24 cellular contexts compared by ENCODE assay signal in the genomic region with DNA sequence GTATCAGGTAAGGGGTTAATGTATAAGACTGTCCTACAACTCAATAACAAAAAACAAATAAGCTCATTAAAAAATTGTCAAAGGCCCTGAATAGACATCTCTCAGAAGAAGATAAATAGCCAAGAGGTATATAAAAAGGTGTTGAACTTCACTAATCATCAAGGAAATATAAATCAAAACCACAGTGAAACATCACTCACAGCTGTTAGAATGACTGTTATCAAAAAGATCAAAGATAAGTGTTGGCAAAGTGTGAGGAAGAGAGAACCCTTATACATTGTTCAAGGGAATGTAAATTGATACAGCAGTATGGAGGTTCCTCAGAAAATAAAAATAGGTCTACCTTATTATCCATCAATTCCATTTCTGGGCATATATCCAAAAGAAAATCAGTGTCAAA.
DNase-seq lines count a peak whose midpoint lies in the region; FAIRE-seq and TF ChIP-seq lines count a peak whose summit lies in the region.
"Had no signal": no experiment of that assay in that cellular context is flagged by ENCODE, and none has a peak within 500 bp of the region (broad histone marks: within the 10 kb centered on the region; RNA-seq: fewer than 3 reads in every experiment).

No MANE protein-coding gene starts in this region.

- H3K9ac ChIP-seq in astrocyte (ENCODE audit: low read length): no peak overlapping the region
- H3K9ac ChIP-seq: BLaER1 treated with 17β-estradiol and CSF1 and Interleukin-3, amounts not matched to agents 10 nM and 100 nM had no signal

- H3K4me3 Mint-ChIP-seq in astrocyte (ENCODE audit: unreplicated experiment) (no peak overlapping the region), mesothelial cell of epicardium (no peak overlapping the region)
- H3K4me3 Mint-ChIP-seq: CD14-positive monocyte; CD4-positive, alpha-beta T cell; CD8-positive, alpha-beta memory T cell had no signal

- H3K4me1 Mint-ChIP-seq in astrocyte (ENCODE audit: low read depth, unreplicated experiment) (peaks cover 35% of the 10 kb centered on the region), mesothelial cell of epicardium (peaks cover 44% of the 10 kb centered on the region)
- H3K4me1 Mint-ChIP-seq: CD14-positive monocyte had no signal

- no peak overlapping the region for H3K27ac ChIP-seq in astrocyte (ENCODE audit: low read depth, low read length)
- H3K27ac ChIP-seq: A549; BLaER1 treated with 17β-estradiol and CSF1 and Interleukin-3, amounts not matched to agents 10 nM and 100 nM had no signal

- H3K27ac Mint-ChIP-seq in astrocyte (ENCODE audit: unreplicated experiment) (peak overlapping the region; percentile 20), mesothelial cell of epicardium (peak overlapping the region; percentile 76)
- H3K27ac Mint-ChIP-seq: CD4-positive, alpha-beta T cell; CD8-positive, alpha-beta memory T cell had no signal

- H2AFZ ChIP-seq in astrocyte (ENCODE audit: low read depth, low read length): no peak overlapping the region

- H4K20me1 ChIP-seq in astrocyte (ENCODE audit: insufficient read depth, low read length): no peaks in the 10 kb centered on the region
- H4K20me1 ChIP-seq: BLaER1 treated with 17β-estradiol and CSF1 and Interleukin-3, amounts not matched to agents 10 nM and 100 nM had no signal

- H3K36me3 ChIP-seq in astrocyte (ENCODE audit: insufficient read depth, low read length): no peaks in the 10 kb centered on the region
- H3K36me3 ChIP-seq: BE2C had no signal

- H3K4me1 ChIP-seq in astrocyte (ENCODE audit: insufficient read depth, low read length): peaks cover 15% of the 10 kb centered on the region
- H3K4me1 ChIP-seq: A549, BE2C had no signal

- TF ChIP-seq POLR2A in GM12891 (IDR thresholded peaks at IDR 0.05; ENCODE audit: low read depth, low read length): no peak

- no peaks in the 10 kb centered on the region for H3K79me2 ChIP-seq in astrocyte (ENCODE audit: insufficient read depth, low read length)

- no peak overlapping the region for H3K4me2 ChIP-seq in astrocyte (ENCODE audit: low read length)
- H3K4me2 ChIP-seq: A549; BLaER1 treated with 17β-estradiol and CSF1 and Interleukin-3, amounts not matched to agents 10 nM and 100 nM had no signal

- no peak for TF ChIP-seq CTCF in astrocyte (IDR thresholded peaks at IDR 0.05; ENCODE audit: insufficient read depth, low read depth, low read length)
- TF ChIP-seq CTCF in mesothelial cell of epicardium (IDR thresholded peaks at IDR 0.05; ENCODE audit: unreplicated experiment): no peak

- H3K27me3 ChIP-seq in astrocyte (ENCODE audit: insufficient read depth, low read length): no peaks in the 10 kb centered on the region
- H3K27me3 ChIP-seq: BE2C; BLaER1 treated with 17β-estradiol and CSF1 and Interleukin-3, amounts not matched to agents 10 nM and 100 nM had no signal

- H3K27me3 Mint-ChIP-seq in astrocyte (ENCODE audit: low read depth, unreplicated experiment) (no peaks in the 10 kb centered on the region), mesothelial cell of epicardium (ENCODE audit: low read depth) (no peaks in the 10 kb centered on the region)
- H3K27me3 Mint-ChIP-seq: CD4-positive, alpha-beta T cell; CD8-positive, alpha-beta memory T cell had no signal

- no peak for DNase-seq in GM19239 (ENCODE audit: insufficient read length, low spot score)
- peak; percentile 58 for DNase-seq in Jurkat, Clone E6-1 (ENCODE audit: low read depth, low spot score)
- DNase-seq in astrocyte (ENCODE audit: low read depth): no peak
- DNase-seq in mesothelial cell of epicardium (ENCODE audit: low spot score in 2 of 2, unreplicated experiment in 2 of 2): no peak
- DNase-seq in DMS53 treated with DMSO at 0.1 percent for 48 hours (lab: John Stamatoyannopoulos, UW; ENCODE audit: unreplicated experiment): no peak
- DNase-seq in amniotic stem cell (lab: John Stamatoyannopoulos, UW): no peak
- DNase-seq in GM12891 (ENCODE audit: insufficient read length, low spot score): no peak
- DNase-seq: 8988T; ACHN; AML-193; BE2C; CD4-positive, alpha-beta T cell; CD8-positive, alpha-beta memory T cell; DMS 273 treated with DMSO at 0.1 percent for 48 hours; DMS79 treated with DMSO at 0.1 percent for 48 hours; GF-D8; GOT3; H7; HCEC 1CT had no signal

- H3K36me3 Mint-ChIP-seq in astrocyte (ENCODE audit: low read depth, unreplicated experiment) (no peaks in the 10 kb centered on the region), mesothelial cell of epicardium (peaks cover 6% of the 10 kb centered on the region)
- H3K36me3 Mint-ChIP-seq: CD14-positive monocyte had no signal

- no peaks in the 10 kb centered on the region for H3K9me3 Mint-ChIP-seq in astrocyte (ENCODE audit: unreplicated experiment)
- H3K9me3 Mint-ChIP-seq in mesothelial cell of epicardium: peaks cover 6% of the 10 kb centered on the region

- H3K9me3 ChIP-seq in astrocyte (ENCODE audit: insufficient read depth, low read depth, low read length): no peaks in the 10 kb centered on the region
- H3K9me3 ChIP-seq: BE2C had no signal

- no peak overlapping the region for H3K4me3 ChIP-seq in Jurkat, Clone E6-1 (ENCODE audit: low read length)
- no peak overlapping the region for H3K4me3 ChIP-seq in astrocyte (ENCODE audit: insufficient read depth, low read depth, low read length)
- H3K4me3 ChIP-seq: A549; BLaER1 treated with 17β-estradiol and CSF1 and Interleukin-3, amounts not matched to agents 10 nM and 100 nM had no signal

- FAIRE-seq in GM19239 (lab: Jason Lieb, UNC) (peak; percentile 4), astrocyte (lab: Jason Lieb, UNC) (no peak), GM12891 (lab: Jason Lieb, UNC) (no peak)
- FAIRE-seq: A549, D721Med, GM12892 had no signal

TF ChIP-seq in GM12891, 5 proteins besides CTCF, POLR2A, EP300 and RAD21:
- TF ChIP-seq SPI1 (IDR thresholded peaks at IDR 0.05; ENCODE audit: low read depth, low read length) (no peak), POLR2AphosphoS5 (IDR thresholded peaks at IDR 0.05; ENCODE audit: low read depth, low read length) (no peak), TAF1 (IDR thresholded peaks at IDR 0.05; ENCODE audit: low read depth, low read length) (no peak), POU2F2 (IDR thresholded peaks at IDR 0.05; ENCODE audit: low read depth, low read length) (no peak), PAX5 (IDR thresholded peaks at IDR 0.05; ENCODE audit: insufficient read depth, low read length, severe bottlenecking) (no peak)
